Comparison of ENCODE assay signal across 1 cellular context in the genomic region with DNA sequence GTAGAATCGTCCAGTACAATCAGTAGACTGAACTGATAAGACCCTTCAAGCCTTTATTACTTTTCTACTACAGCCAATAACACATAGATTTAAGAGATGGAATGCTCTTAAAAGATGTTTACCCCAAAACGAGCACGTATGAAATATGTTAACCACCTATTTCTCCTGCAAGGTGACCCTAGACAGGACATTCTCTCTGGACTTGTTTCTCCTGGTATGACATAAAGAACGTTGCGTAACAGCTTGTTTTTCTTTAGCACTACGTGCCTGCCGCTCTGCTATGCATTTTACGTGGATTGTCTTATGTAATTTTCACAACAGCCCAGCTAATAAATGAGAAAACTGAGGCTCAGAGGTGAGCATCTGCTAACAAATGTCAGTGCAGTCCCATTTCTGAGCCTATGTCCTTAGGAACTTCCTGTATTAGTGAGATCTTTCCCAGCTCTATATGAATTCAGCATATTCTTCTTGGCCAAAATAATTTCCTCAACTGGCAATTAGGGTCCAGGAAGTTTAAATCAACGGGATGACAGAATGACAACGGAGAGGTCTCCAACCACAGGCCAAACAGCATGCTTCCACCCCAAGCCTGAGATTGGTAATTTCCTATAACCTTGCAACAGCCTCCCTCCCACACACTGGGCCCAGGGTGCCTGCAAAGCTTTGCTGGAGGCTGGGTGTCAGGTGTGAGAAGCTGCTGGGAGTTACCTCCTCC.
TF ChIP-seq lines count a peak whose summit lies in the region.

No MANE protein-coding gene starts in this region.

TF ChIP-seq in HepG2, 621 proteins besides CTCF, POLR2A, EP300 and RAD21 (continued from another document and continues in another):
- TF ChIP-seq, protein P1, sequence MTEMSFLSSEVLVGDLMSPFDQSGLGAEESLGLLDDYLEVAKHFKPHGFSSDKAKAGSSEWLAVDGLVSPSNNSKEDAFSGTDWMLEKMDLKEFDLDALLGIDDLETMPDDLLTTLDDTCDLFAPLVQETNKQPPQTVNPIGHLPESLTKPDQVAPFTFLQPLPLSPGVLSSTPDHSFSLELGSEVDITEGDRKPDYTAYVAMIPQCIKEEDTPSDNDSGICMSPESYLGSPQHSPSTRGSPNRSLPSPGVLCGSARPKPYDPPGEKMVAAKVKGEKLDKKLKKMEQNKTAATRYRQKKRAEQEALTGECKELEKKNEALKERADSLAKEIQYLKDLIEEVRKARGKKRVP (CRISPR knock-in tag; IDR thresholded peaks at IDR 0.05), result no peak; a peak in 1 of 4 replicates
- TF ChIP-seq AKNA (CRISPR knock-in tag; IDR thresholded peaks at IDR 0.05; ENCODE audit: borderline replicate concordance) (no peak), ZNF720 (CRISPR knock-in tag; IDR thresholded peaks at IDR 0.05) (no peak), CREM (IDR thresholded peaks at IDR 0.05) (peak; percentile 74), CREM (CRISPR knock-in tag; IDR thresholded peaks at IDR 0.05) (no peak), NR0B2 (CRISPR knock-in tag; IDR thresholded peaks at IDR 0.05) (no peak), NFATC3 (CRISPR knock-in tag; IDR thresholded peaks at IDR 0.05) (0 out of 2 replicates have a peak, but pooled peaks have one; percentile 2), SNAPC2 (CRISPR knock-in tag; IDR thresholded peaks at IDR 0.05) (no peak; the same call in 1 of the 2 replicates), SRSF1 (optimal IDR thresholded peaks at IDR 0.05; ENCODE audit: low read depth, low read length) (no peak), ZNF18 (CRISPR knock-in tag; IDR thresholded peaks at IDR 0.05; ENCODE audit: insufficient replicate concordance) (no peak), GATAD2A (CRISPR knock-in tag; IDR thresholded peaks at IDR 0.05) (peak; percentile 91), ZSCAN5A (CRISPR knock-in tag; IDR thresholded peaks at IDR 0.05; ENCODE audit: borderline replicate concordance) (no peak), HNRNPK (IDR thresholded peaks at IDR 0.05; ENCODE audit: low read depth, low read length, poor library complexity, severe bottlenecking) (no peak), RBM22 (optimal IDR thresholded peaks at IDR 0.05; ENCODE audit: low read length) (peak; percentile 98), ZNF3 (CRISPR knock-in tag; IDR thresholded peaks at IDR 0.05) (peak; percentile 66), ZNF703 (CRISPR knock-in tag; IDR thresholded peaks at IDR 0.05; ENCODE audit: borderline replicate concordance) (no peak), ZFP82 (CRISPR knock-in tag; IDR thresholded peaks at IDR 0.05; ENCODE audit: borderline replicate concordance) (no peak; the same call in 1 of the 2 replicates), ZNF552 (CRISPR knock-in tag; IDR thresholded peaks at IDR 0.05; ENCODE audit: borderline replicate concordance) (peak; percentile 35; the same call in 1 of the 2 replicates), ZNF143 (CRISPR knock-in tag; IDR thresholded peaks at IDR 0.05) (no peak), PHB2 (IDR thresholded peaks at IDR 0.05; ENCODE audit: partially characterized antibody) (no peak), ZNF225 (CRISPR knock-in tag; IDR thresholded peaks at IDR 0.05) (peak; percentile 72; the same call in 1 of the 2 replicates), SMAD3 (CRISPR knock-in tag; IDR thresholded peaks at IDR 0.05) (peak; percentile 27; the same call in 1 of the 2 replicates), SNRNP70 (IDR thresholded peaks at IDR 0.05; ENCODE audit: low read depth, low read length) (no peak), ZBTB14 (CRISPR knock-in tag; IDR thresholded peaks at IDR 0.05) (no peak)
- TF ChIP-seq, protein P2, sequence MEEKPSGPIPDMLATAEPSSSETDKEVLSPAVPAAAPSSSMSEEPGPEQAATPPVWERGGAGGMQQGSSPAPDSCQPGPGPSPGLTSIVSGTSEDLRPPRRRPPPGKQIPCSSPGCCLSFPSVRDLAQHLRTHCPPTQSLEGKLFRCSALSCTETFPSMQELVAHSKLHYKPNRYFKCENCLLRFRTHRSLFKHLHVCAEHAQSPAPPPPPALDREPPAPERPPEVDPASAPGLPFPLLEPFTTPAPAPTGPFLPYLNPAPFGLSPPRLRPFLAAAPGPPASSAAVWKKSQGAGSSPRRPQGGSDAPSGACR (CRISPR knock-in tag; IDR thresholded peaks at IDR 0.05), result no peak; the same call in 1 of the 2 replicates
- TF ChIP-seq, protein P3, sequence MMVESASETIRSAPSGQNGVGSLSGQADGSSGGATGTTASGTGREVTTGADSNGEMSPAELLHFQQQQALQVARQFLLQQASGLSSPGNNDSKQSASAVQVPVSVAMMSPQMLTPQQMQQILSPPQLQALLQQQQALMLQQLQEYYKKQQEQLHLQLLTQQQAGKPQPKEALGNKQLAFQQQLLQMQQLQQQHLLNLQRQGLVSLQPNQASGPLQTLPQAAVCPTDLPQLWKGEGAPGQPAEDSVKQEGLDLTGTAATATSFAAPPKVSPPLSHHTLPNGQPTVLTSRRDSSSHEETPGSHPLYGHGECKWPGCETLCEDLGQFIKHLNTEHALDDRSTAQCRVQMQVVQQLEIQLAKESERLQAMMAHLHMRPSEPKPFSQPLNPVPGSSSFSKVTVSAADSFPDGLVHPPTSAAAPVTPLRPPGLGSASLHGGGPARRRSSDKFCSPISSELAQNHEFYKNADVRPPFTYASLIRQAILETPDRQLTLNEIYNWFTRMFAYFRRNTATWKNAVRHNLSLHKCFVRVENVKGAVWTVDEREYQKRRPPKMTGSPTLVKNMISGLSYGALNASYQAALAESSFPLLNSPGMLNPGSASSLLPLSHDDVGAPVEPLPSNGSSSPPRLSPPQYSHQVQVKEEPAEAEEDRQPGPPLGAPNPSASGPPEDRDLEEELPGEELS (CRISPR knock-in tag; IDR thresholded peaks at IDR 0.05), result peak; percentile 78; the same call in 1 of the 2 replicates
- TF ChIP-seq, protein P4, sequence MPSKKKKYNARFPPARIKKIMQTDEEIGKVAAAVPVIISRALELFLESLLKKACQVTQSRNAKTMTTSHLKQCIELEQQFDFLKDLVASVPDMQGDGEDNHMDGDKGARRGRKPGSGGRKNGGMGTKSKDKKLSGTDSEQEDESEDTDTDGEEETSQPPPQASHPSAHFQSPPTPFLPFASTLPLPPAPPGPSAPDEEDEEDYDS (CRISPR knock-in tag; IDR thresholded peaks at IDR 0.05), result peak; percentile 47; the same call in 1 of the 2 replicates
- TF ChIP-seq, protein P5, sequence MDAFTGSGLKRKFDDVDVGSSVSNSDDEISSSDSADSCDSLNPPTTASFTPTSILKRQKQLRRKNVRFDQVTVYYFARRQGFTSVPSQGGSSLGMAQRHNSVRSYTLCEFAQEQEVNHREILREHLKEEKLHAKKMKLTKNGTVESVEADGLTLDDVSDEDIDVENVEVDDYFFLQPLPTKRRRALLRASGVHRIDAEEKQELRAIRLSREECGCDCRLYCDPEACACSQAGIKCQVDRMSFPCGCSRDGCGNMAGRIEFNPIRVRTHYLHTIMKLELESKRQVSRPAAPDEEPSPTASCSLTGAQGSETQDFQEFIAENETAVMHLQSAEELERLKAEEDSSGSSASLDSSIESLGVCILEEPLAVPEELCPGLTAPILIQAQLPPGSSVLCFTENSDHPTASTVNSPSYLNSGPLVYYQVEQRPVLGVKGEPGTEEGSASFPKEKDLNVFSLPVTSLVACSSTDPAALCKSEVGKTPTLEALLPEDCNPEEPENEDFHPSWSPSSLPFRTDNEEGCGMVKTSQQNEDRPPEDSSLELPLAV (CRISPR knock-in tag; conservative IDR thresholded peaks at IDR 0.05; ENCODE audit: low read depth), result no peak
- TF ChIP-seq, protein P6, sequence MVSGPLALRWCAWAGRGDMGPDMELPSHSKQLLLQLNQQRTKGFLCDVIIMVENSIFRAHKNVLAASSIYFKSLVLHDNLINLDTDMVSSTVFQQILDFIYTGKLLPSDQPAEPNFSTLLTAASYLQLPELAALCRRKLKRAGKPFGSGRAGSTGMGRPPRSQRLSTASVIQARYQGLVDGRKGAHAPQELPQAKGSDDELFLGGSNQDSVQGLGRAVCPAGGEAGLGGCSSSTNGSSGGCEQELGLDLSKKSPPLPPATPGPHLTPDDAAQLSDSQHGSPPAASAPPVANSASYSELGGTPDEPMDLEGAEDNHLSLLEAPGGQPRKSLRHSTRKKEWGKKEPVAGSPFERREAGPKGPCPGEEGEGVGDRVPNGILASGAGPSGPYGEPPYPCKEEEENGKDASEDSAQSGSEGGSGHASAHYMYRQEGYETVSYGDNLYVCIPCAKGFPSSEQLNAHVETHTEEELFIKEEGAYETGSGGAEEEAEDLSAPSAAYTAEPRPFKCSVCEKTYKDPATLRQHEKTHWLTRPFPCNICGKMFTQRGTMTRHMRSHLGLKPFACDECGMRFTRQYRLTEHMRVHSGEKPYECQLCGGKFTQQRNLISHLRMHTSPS (CRISPR knock-in tag; IDR thresholded peaks at IDR 0.05; ENCODE audit: low read depth), result no peak
- TF ChIP-seq, protein P7, sequence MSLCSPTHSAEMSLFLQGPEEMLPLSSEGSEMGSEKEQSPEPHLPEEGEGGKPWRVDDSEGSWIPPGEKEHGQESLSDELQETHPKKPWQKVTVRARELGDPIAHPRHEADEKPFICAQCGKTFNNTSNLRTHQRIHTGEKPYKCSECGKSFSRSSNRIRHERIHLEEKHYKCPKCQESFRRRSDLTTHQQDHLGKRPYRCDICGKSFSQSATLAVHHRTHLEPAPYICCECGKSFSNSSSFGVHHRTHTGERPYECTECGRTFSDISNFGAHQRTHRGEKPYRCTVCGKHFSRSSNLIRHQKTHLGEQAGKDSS (CRISPR knock-in tag; IDR thresholded peaks at IDR 0.05; ENCODE audit: borderline replicate concordance, low read depth), result no peak; the same call in 1 of the 2 replicates
